ENCODE assay signal across 18 cellular contexts in the genomic region with DNA sequence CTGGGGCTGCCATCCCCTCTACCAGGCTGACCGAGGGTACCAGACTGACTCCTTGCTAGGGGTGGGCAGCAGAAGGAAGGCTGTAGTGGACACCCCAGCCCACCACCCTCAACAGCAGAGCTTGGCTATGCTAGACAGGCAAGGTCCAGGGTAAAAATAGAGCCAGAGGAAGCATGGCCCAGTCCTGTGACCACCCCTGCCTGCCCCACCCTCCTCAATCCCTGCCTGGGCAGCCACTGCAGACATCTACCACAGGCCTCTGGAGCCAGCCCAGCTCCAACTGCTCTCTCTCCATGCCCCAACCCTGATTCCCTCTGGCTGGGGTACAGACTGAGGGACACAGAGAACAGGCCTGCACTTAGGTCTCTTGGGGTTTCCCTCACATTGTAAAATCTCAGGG. TPM values are rescaled to one million over a fixed set of nuclear protein-coding genes. Genes with fewer than 3 reads are reported as not detected.
A peak's percentile ranks its signal among the peaks of the same experiment; 100 is the strongest.
DNase-seq lines count a peak whose midpoint lies in the region; ATAC-seq and TF ChIP-seq lines count a peak whose summit lies in the region.
"Had no signal": no experiment of that assay in that cellular context is flagged by ENCODE, and none has a peak within 500 bp of the region (broad histone marks: within the 10 kb centered on the region; RNA-seq: fewer than 3 reads in every experiment).

No MANE protein-coding gene starts in this region.

- H2BK120ac ChIP-seq in IMR-90 (ENCODE audit: low read depth, low read length) = no peak overlapping the region

- no peak for DNase-seq in IMR-90
- no peak for DNase-seq in esophagus muscularis mucosa (ENCODE audit: extremely low spot score)
- DNase-seq in mesenteric fat pad (ENCODE audit: low spot score) = peak; percentile 68
- DNase-seq in cerebellar cortex (ENCODE audit: low spot score) = no peak
- DNase-seq in activated CD4-positive, alpha-beta T cell treated with anti-CD3 and anti-CD28 coated beads for 1 hour = no peak
- no peak for DNase-seq in A172 (ENCODE audit: low spot score)
- DNase-seq in HAP-1 (ENCODE audit: low spot score in 2 of 2) = no peak
- DNase-seq: activated CD4-positive, alpha-beta T cell treated with anti-CD3 and anti-CD28 coated beads for 4 hours; activated T-cell treated with anti-CD3 and anti-CD28 coated beads, Interleukin-2, amount 50 U/mL, for 48 hours; BE2C; EL; endodermal cell; MV-4-11; OCI-M1; T-cell had no signal

- H3K14ac ChIP-seq in IMR-90 (replicated peaks; ENCODE audit: low read depth, low read length) = no peak overlapping the region

- TF ChIP-seq CTCF in IMR-90 (conservative IDR thresholded peaks at IDR 0.05; ENCODE audit: low read depth, low read length) = no peak
- no peak for TF ChIP-seq CTCF in esophagus muscularis mucosa (IDR thresholded peaks at IDR 0.05)

- H3K4me3 ChIP-seq in IMR-90 (ENCODE audit: insufficient read depth, low read depth, low read length) (no peak overlapping the region), esophagus muscularis mucosa (no peak overlapping the region), subcutaneous abdominal adipose tissue (ENCODE audit: low read depth in 1 of 5, low read length in 5 of 5) (no peak overlapping the region), HAP-1 (no peak overlapping the region)
- H3K4me3 ChIP-seq: left lung had no signal

- H2AK9ac ChIP-seq in IMR-90 (replicated peaks; ENCODE audit: low read depth, low read length, poor library complexity) = peak overlapping the region; percentile 79

- peak overlapping the region; percentile 23 for H2AFZ ChIP-seq in IMR-90 (replicated peaks; ENCODE audit: low read length, poor library complexity)

- H3K4me1 ChIP-seq in IMR-90 (ENCODE audit: control insufficient read depth, insufficient read depth, low read length) (peaks cover 16% of the 10 kb centered on the region), esophagus muscularis mucosa (peaks cover 45 to 64% (median 60%) of the 10 kb centered on the region in 4 donors), subcutaneous abdominal adipose tissue (ENCODE audit: control insufficient read depth in 5 of 5, insufficient read depth in 5 of 5, low read length in 5 of 5) (peaks cover 9 to 73% (median 53%) of the 10 kb centered on the region in 5 donors), HAP-1 (peaks cover 24% of the 10 kb centered on the region)

- H3K27ac ChIP-seq in IMR-90 (ENCODE audit: insufficient read depth, low read length) (no peak overlapping the region), esophagus muscularis mucosa (replicated peaks in 1 of 4) (peak overlapping the region in 1 of 4 donors; percentile 2), subcutaneous abdominal adipose tissue (ENCODE audit: low read depth, low read length) (peak overlapping the region; percentile 44)

- H3K56ac ChIP-seq in IMR-90 (ENCODE audit: extremely low read depth, insufficient read depth, low read length) = no peak overlapping the region

- no TSS peak for BruUV-seq in IMR-90 (replicated peaks; lab: Mats Ljungman, UMichigan)

- H4K20me1 ChIP-seq in IMR-90 (ENCODE audit: insufficient read depth, low read length) = peaks cover 9% of the 10 kb centered on the region; the same call in 1 of the 2 replicates

- H3K36me3 ChIP-seq in IMR-90 (ENCODE audit: control insufficient read depth, insufficient read depth, low read length) (0 out of 2 replicates have a peak, but pooled peaks cover 5% of the 10 kb centered on the region), esophagus muscularis mucosa (peaks cover 0 to 6% (median 3%) of the 10 kb centered on the region in 4 donors), subcutaneous abdominal adipose tissue (ENCODE audit: control insufficient read depth in 5 of 5, insufficient read depth in 5 of 5, low read length in 5 of 5) (peaks cover 0 to 6% (median 4%) of the 10 kb centered on the region in 5 donors), HAP-1 (replicated peaks) (peaks cover 13% of the 10 kb centered on the region)
- H3K36me3 ChIP-seq: left lung had no signal

- in situ Hi-C loops in IMR-90 (cut with MboI; ENCODE audit: low sequenced_read_pairs) (no loop called here), HAP-1 (cut with MboI; ENCODE audit: low sequenced_read_pairs) (no loop called here)

- intact Hi-C loops in IMR-90 (cut with micrococcal nuclease) (loop anchor here (5.0 kb wide), 1 partner anchor 98 kb away; no protein-coding TSS in a partner anchor), esophagus muscularis mucosa (cut with DNase I) (no loop called here)

- no peak overlapping the region for H2BK15ac ChIP-seq in IMR-90 (ENCODE audit: low read depth, low read length)

- no peak for ATAC-seq in IMR-90 (ENCODE audit: low read depth)
- ATAC-seq: HCT116, left lung, T-cell had no signal

- no peaks in the 10 kb centered on the region for H3K9me3 ChIP-seq in IMR-90 (ENCODE audit: control insufficient read depth, insufficient read depth, low read length)
- H3K9me3 ChIP-seq in esophagus muscularis mucosa = no peaks in the 10 kb centered on the region
- H3K9me3 ChIP-seq in subcutaneous abdominal adipose tissue (ENCODE audit: control insufficient read depth in 5 of 5, low read length in 5 of 5) = no peaks in the 10 kb centered on the region
- no peaks in the 10 kb centered on the region for H3K9me3 ChIP-seq in HAP-1
- H3K9me3 ChIP-seq: BE2C, left lung had no signal

- H3K18ac ChIP-seq in IMR-90 (ENCODE audit: low read depth, low read length) = no peak overlapping the region

- TF ChIP-seq RAD21 in IMR-90 (IDR thresholded peaks at IDR 0.05; ENCODE audit: low read length) = no peak

- CTCF ChIA-PET in IMR-90 (lab: Yijun Ruan, JAX) = interaction anchor here (1.2 kb wide), 1 partner anchor 58 kb away, joined by 3 read pairs; no protein-coding TSS in a partner anchor

- H3K79me1 ChIP-seq in IMR-90 (ENCODE audit: low read depth in 1 of 2, low read length in 2 of 2) = peaks cover 19 to 30% of the 10 kb centered on the region in 2 experiments

- H2BK5ac ChIP-seq in IMR-90 (ENCODE audit: low read depth, low read length, poor library complexity, severe bottlenecking) = no peak overlapping the region

- TF ChIP-seq EP300 in esophagus muscularis mucosa (IDR thresholded peaks at IDR 0.05) = no peak

- no peak overlapping the region for H2BK20ac ChIP-seq in IMR-90 (ENCODE audit: low read depth, low read length)

- no peak overlapping the region for H2AK5ac ChIP-seq in IMR-90 (ENCODE audit: low read depth, low read length)

- H3K4ac ChIP-seq in IMR-90 (ENCODE audit: low read depth, low read length) = peak overlapping the region; percentile 28

- no CpG with 5 or more reads among the region's 1 CpG for WGBS in IMR-90 (ENCODE audit: extremely low coverage in 2 of 2, insufficient read length in 1 of 2), 2 experiments
- 80% methylated on average over 1 of the region's 1 CpG for WGBS in esophagus muscularis mucosa

- H3K27me3 ChIP-seq in IMR-90 (ENCODE audit: control insufficient read depth, insufficient read depth, low read length) (no peaks in the 10 kb centered on the region), esophagus muscularis mucosa (peaks cover 0 to 4% (median 0%) of the 10 kb centered on the region in 4 donors), subcutaneous abdominal adipose tissue (ENCODE audit: control insufficient read depth in 5 of 5, insufficient read depth in 4 of 5, low read length in 5 of 5) (no peaks in the 10 kb centered on the region), HAP-1 (ENCODE audit: low read depth) (no peaks in the 10 kb centered on the region)
- H3K27me3 ChIP-seq: BE2C had no signal

- H4K8ac ChIP-seq in IMR-90 (ENCODE audit: low read depth in 2 of 2, low read length in 2 of 2) = no peak overlapping the region

- TF ChIP-seq POLR2A in IMR-90 (IDR thresholded peaks at IDR 0.05; ENCODE audit: low read depth, low read length) (no peak), esophagus muscularis mucosa (IDR thresholded peaks at IDR 0.05; ENCODE audit: low read depth) (peak; percentile 18)

- no peak overlapping the region for H3K4me2 ChIP-seq in IMR-90 (ENCODE audit: low read depth, low read length)

- no peak overlapping the region for H4K5ac ChIP-seq in IMR-90 (ENCODE audit: low read depth, low read length)

- H4K91ac ChIP-seq in IMR-90 (ENCODE audit: insufficient read depth, low read depth, low read length) = no peak overlapping the region

- POLR2A ChIA-PET in IMR-90 (lab: Charles Lee; ENCODE audit: unreplicated experiment) = no interaction called here

- H3K9me1 ChIP-seq in IMR-90 (ENCODE audit: insufficient read depth, low read length) = peaks cover 24% of the 10 kb centered on the region

- H3K23ac ChIP-seq in IMR-90 (ENCODE audit: low read depth, low read length) = no peak overlapping the region

- H3K9ac ChIP-seq in IMR-90 (ENCODE audit: low read depth, low read length) = no peak overlapping the region
- peak overlapping the region in 1 of 5 donors; percentile 35 for H3K9ac ChIP-seq in subcutaneous abdominal adipose tissue (ENCODE audit: low read length in 5 of 5)

- dilution Hi-C loops in IMR-90 (cut with HindIII; ENCODE audit: low sequenced_read_pairs, unreplicated experiment) = no loop called here

RNA-seq across cellular contexts. Expression of a gene that starts 1.7 kb away (rescaled TPM):
- 0.18 TPM in 1 of 2 replicates, not detected in the other for total RNA-seq in IMR-90 (2012; rRNA removed)
- 0.29 and 0.59 TPM in 2 replicates for polyA plus RNA-seq in IMR-90 (2012; rRNA removed)
- polyA plus RNA-seq in IMR-90 (2012; cell fraction: cytosol; rRNA removed) = 1.1 and 1.2 TPM in 2 replicates
- polyA plus RNA-seq in IMR-90 (2012; cell fraction: nucleus; rRNA removed; ENCODE audit: low replicate concordance) = 0.14 and 0.48 TPM in 2 replicates
- total RNA-seq in esophagus muscularis mucosa = 10 to 100 TPM in 2 of 4 donors, 1 to 10 TPM in 2; 4.3 to 17.9 (median 9.2) TPM
- 12.6 TPM for total RNA-seq in mesenteric fat pad
- 0.46 and 2.8 TPM in 2 replicates for total RNA-seq in A172 (2014; rRNA removed; shearing (Covaris generic))
- total RNA-seq: T-cell had no signal

RNA-seq across cellular contexts. Expression of a gene that starts 2.7 kb away (rescaled TPM):
- 122 and 225 TPM in 2 replicates for total RNA-seq in IMR-90 (2012; rRNA removed)
- polyA plus RNA-seq in IMR-90 (2012; rRNA removed) = 468 and 529 TPM in 2 replicates
- polyA plus RNA-seq in IMR-90 (2012; cell fraction: cytosol; rRNA removed) = 242 and 504 TPM in 2 replicates
- polyA plus RNA-seq in IMR-90 (2012; cell fraction: nucleus; rRNA removed; ENCODE audit: low replicate concordance) = 112 and 221 TPM in 2 replicates
- 10 to 100 TPM; 71.3 to 84.7 (median 83.1) TPM for total RNA-seq in esophagus muscularis mucosa
- 146 TPM for total RNA-seq in mesenteric fat pad
- total RNA-seq in A172 (2014; rRNA removed; shearing (Covaris generic)) = 116 and 160 TPM in 2 replicates

RNA-seq across cellular contexts. Expression of a gene that starts 3.9 kb away (rescaled TPM):
- total RNA-seq in IMR-90 (2012; rRNA removed) = 33.9 and 38.9 TPM in 2 replicates
- polyA plus RNA-seq in IMR-90 (2012; rRNA removed) = 49.3 and 50.8 TPM in 2 replicates
- 35.0 and 80.4 TPM in 2 replicates for polyA plus RNA-seq in IMR-90 (2012; cell fraction: cytosol; rRNA removed)
- 34.8 and 95.9 TPM in 2 replicates for polyA plus RNA-seq in IMR-90 (2012; cell fraction: nucleus; rRNA removed; ENCODE audit: low replicate concordance)
- total RNA-seq in esophagus muscularis mucosa = 10 to 100 TPM; 34.5 to 43.8 (median 37.6) TPM
- total RNA-seq in mesenteric fat pad = 55.5 TPM
- 49.0 and 60.8 TPM in 2 replicates for total RNA-seq in A172 (2014; rRNA removed; shearing (Covaris generic))

RNA-seq across cellular contexts. Expression of a gene that starts 13.8 kb away (rescaled TPM):
- total RNA-seq in IMR-90 (2012; rRNA removed) = not detected in 2 replicates
- polyA plus RNA-seq in IMR-90 (2012; rRNA removed) = 0.10 and 0.14 TPM in 2 replicates
- 0.13 and 0.16 TPM in 2 replicates for polyA plus RNA-seq in IMR-90 (2012; cell fraction: cytosol; rRNA removed)
- 0.22 and 0.63 TPM in 2 replicates for polyA plus RNA-seq in IMR-90 (2012; cell fraction: nucleus; rRNA removed; ENCODE audit: low replicate concordance)
- total RNA-seq in esophagus muscularis mucosa = 1 to 10 TPM in 1 of 4 donors, not detected in 3; 1.0 TPM
- total RNA-seq in mesenteric fat pad = 0.35 TPM
- total RNA-seq in A172 (2014; rRNA removed; shearing (Covaris generic)) = 0.17 TPM in 1 of 2 replicates, not detected in the other

RNA-seq across cellular contexts. Expression of a gene that starts 17.0 kb away (rescaled TPM):
- 201 and 226 TPM in 2 replicates for total RNA-seq in IMR-90 (2012; rRNA removed)
- polyA plus RNA-seq in IMR-90 (2012; rRNA removed) = 515 and 543 TPM in 2 replicates
- 348 and 533 TPM in 2 replicates for polyA plus RNA-seq in IMR-90 (2012; cell fraction: cytosol; rRNA removed)
- polyA plus RNA-seq in IMR-90 (2012; cell fraction: nucleus; rRNA removed; ENCODE audit: low replicate concordance) = 129 and 138 TPM in 2 replicates
- 10 to 100 TPM; 33.2 to 67.9 (median 48.2) TPM for total RNA-seq in esophagus muscularis mucosa
- 107 TPM for total RNA-seq in mesenteric fat pad
- total RNA-seq in A172 (2014; rRNA removed; shearing (Covaris generic)) = 726 and 852 TPM in 2 replicates
